In genomic region chr9:112061152-112061740, GRCh38 we compare ENCODE assay signal across 1 cellular context.
TF ChIP-seq lines count a peak whose summit lies in the region.

No MANE protein-coding gene starts in this region.

TF ChIP-seq in K562, 482 proteins besides CTCF, POLR2A, EP300 and RAD21 (continued from another document):
- TF ChIP-seq REST (CRISPR knock-in tag; IDR thresholded peaks at IDR 0.05; ENCODE audit: low read depth) (no peak), IRF9 (tag; IDR thresholded peaks at IDR 0.05) (no peak), MYC (IDR thresholded peaks at IDR 0.05; ENCODE audit: low read depth, low read length) (peak; percentile 46; the same call in 1 of the 2 replicates), MYC (CRISPR knock-in tag; IDR thresholded peaks at IDR 0.05; ENCODE audit: borderline replicate concordance, low read depth) (no peak), HINFP (tag; conservative IDR thresholded peaks at IDR 0.05; ENCODE audit: low read depth) (peak; percentile 53; the same call in 1 of the 2 replicates), IFI16 (CRISPR knock-in tag; IDR thresholded peaks at IDR 0.05) (no peak), ZBTB5 (IDR thresholded peaks at IDR 0.05) (no peak), ERF (CRISPR knock-in tag; IDR thresholded peaks at IDR 0.05) (0 out of 2 replicates have a peak, but pooled peaks have one; percentile 23), ZNF696 (CRISPR knock-in tag; conservative IDR thresholded peaks at IDR 0.05) (no peak), JUN (IDR thresholded peaks at IDR 0.05; ENCODE audit: borderline replicate concordance, low read depth, low read length) (peak; percentile 94), JUN (CRISPR knock-in tag; IDR thresholded peaks at IDR 0.05; ENCODE audit: borderline replicate concordance) (no peak), FOXK2 (conservative IDR thresholded peaks at IDR 0.05 in 1 of 2, IDR thresholded peaks at IDR 0.05 in 1 of 2; ENCODE audit: low read depth in 2 of 2) (peak; percentile 76 to 85), CREBBP (IDR thresholded peaks at IDR 0.05; ENCODE audit: low read depth, low read length) (no peak), CC2D1A (IDR thresholded peaks at IDR 0.05) (no peak), XRCC3 (IDR thresholded peaks at IDR 0.05) (no peak), SMAD4 (CRISPR knock-in tag; conservative IDR thresholded peaks at IDR 0.05) (0 out of 2 replicates have a peak, but pooled peaks have one; percentile 36), ETV1 (tag; conservative IDR thresholded peaks at IDR 0.05; ENCODE audit: low read depth) (peak; percentile 83), GTF2E2 (tag; IDR thresholded peaks at IDR 0.05) (0 out of 2 replicates have a peak, but pooled peaks have one; percentile 38), TCF7 (IDR thresholded peaks at IDR 0.05; ENCODE audit: borderline replicate concordance) (no peak), PPARD (CRISPR knock-in tag; IDR thresholded peaks at IDR 0.05) (no peak), ATF1 (CRISPR knock-in tag; IDR thresholded peaks at IDR 0.05) (no peak), ATF1 (tag; IDR thresholded peaks at IDR 0.05) (peak; percentile 92), ARNT (IDR thresholded peaks at IDR 0.05) (no peak), ZNF12 (CRISPR knock-in tag; IDR thresholded peaks at IDR 0.05) (no peak), XRCC5 (IDR thresholded peaks at IDR 0.05; ENCODE audit: low read depth, low read length) (no peak), XRCC4 (IDR thresholded peaks at IDR 0.05; ENCODE audit: extremely low read depth, insufficient read depth, insufficient read length) (no peak)
- TF ChIP-seq, protein P1, sequence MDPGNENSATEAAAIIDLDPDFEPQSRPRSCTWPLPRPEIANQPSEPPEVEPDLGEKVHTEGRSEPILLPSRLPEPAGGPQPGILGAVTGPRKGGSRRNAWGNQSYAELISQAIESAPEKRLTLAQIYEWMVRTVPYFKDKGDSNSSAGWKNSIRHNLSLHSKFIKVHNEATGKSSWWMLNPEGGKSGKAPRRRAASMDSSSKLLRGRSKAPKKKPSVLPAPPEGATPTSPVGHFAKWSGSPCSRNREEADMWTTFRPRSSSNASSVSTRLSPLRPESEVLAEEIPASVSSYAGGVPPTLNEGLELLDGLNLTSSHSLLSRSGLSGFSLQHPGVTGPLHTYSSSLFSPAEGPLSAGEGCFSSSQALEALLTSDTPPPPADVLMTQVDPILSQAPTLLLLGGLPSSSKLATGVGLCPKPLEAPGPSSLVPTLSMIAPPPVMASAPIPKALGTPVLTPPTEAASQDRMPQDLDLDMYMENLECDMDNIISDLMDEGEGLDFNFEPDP (CRISPR knock-in tag; IDR thresholded peaks at IDR 0.05), result no peak
- TF ChIP-seq, protein P2, sequence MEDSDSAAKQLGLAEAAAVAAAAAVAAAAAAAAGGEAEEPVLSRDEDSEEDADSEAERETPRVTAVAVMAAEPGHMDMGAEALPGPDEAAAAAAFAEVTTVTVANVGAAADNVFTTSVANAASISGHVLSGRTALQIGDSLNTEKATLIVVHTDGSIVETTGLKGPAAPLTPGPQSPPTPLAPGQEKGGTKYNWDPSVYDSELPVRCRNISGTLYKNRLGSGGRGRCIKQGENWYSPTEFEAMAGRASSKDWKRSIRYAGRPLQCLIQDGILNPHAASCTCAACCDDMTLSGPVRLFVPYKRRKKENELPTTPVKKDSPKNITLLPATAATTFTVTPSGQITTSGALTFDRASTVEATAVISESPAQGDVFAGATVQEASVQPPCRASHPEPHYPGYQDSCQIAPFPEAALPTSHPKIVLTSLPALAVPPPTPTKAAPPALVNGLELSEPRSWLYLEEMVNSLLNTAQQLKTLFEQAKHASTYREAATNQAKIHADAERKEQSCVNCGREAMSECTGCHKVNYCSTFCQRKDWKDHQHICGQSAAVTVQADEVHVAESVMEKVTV (CRISPR knock-in tag; IDR thresholded peaks at IDR 0.05), result no peak
- TF ChIP-seq, protein P3, sequence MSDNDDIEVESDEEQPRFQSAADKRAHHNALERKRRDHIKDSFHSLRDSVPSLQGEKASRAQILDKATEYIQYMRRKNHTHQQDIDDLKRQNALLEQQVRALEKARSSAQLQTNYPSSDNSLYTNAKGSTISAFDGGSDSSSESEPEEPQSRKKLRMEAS (CRISPR knock-in tag; IDR thresholded peaks at IDR 0.05), result peak; percentile 49; the same call in 1 of the 2 replicates
